In the genomic region with DNA sequence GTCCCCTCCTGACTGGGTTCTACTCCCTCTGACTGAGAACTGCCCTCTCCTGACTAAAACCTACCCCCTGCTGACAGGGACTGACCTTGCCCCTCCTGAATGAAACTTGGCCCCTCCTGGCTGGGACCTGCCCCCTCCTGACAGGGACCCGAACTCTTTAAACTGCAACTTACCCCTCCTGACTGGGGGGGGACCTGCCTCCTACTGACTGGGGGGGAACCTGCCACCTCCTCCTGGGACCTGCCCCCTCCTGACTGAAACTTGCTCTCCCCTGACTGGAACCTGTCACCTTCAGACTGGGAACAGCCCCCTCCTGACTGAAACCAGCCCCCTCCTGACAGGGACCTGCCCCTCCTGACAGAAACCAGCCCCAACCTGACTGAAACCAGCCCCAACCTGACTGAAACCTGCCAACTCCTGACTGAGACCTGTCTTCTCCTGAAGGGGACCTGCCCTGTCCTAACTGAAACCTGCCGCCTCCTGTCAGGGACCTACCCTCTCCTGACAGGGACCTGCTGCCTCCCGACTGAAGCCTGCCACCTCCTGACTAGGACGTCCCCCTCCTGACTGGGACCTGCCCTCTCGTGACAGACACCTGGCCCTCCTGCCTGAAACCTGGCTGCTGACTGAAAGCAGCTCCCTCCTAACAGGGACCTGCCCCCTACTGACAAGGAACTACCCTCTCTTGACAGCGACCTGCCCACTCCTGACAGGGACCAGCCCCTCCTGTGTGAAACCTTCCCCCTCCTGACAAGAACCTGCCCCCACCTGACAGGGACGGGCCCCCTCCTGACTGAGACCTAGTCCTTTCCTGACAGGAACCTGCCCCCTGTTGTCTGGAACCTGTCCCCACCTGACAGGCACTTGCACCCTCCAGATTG, we compare ENCODE assay signal across 15 cellular contexts.
DNase-seq lines count a peak whose midpoint lies in the region; ATAC-seq and TF ChIP-seq lines count a peak whose summit lies in the region.
"Had no signal": no experiment of that assay in that cellular context is flagged by ENCODE, and none has a peak within 500 bp of the region (broad histone marks: within the 10 kb centered on the region; RNA-seq: fewer than 3 reads in every experiment).

No MANE protein-coding gene starts in this region.

- no peak overlapping the region for H3K4me2 ChIP-seq in MM.1S (ENCODE audit: low read depth, low read length)
- H3K4me2 ChIP-seq: SK-N-SH had no signal

- H3F3A ChIP-seq in MM.1S (ENCODE audit: insufficient read depth, low read length): no peaks in the 10 kb centered on the region

- CTCF ChIA-PET in CD8-positive, alpha-beta memory T cell (lab: Charles Lee): no interaction called here

- H3K27me3 ChIP-seq in MM.1S (replicated peaks; ENCODE audit: insufficient read depth, low read length): no peaks in the 10 kb centered on the region
- no peaks in the 10 kb centered on the region for H3K27me3 ChIP-seq in foreskin keratinocyte
- H3K27me3 ChIP-seq in CD8-positive, alpha-beta memory T cell (ENCODE audit: insufficient read depth, low read length, poor library complexity, severe bottlenecking): no peaks in the 10 kb centered on the region
- peaks cover 0 to 18% (median 4%) of the 10 kb centered on the region in 3 donors for H3K27me3 ChIP-seq in psoas muscle (ENCODE audit: insufficient read depth in 3 of 3, low read length in 2 of 3)
- H3K27me3 ChIP-seq: body of pancreas had no signal

- no peaks in the 10 kb centered on the region for H3K4me1 Mint-ChIP-seq in CD8-positive, alpha-beta memory T cell

- H3K36me3 Mint-ChIP-seq in CD8-positive, alpha-beta memory T cell: no peaks in the 10 kb centered on the region

- no peaks in the 10 kb centered on the region for H3K9me2 ChIP-seq in MM.1S (replicated peaks; ENCODE audit: insufficient read depth, low read length)
- H3K9me2 ChIP-seq: SK-N-SH had no signal

- H3K27me3 Mint-ChIP-seq in CD8-positive, alpha-beta memory T cell: peaks cover 7 to 8% of the 10 kb centered on the region in 2 donors

- TF ChIP-seq CTCF in MM.1S (IDR thresholded peaks at IDR 0.05; ENCODE audit: low read length): no peak
- peak; percentile 25 for TF ChIP-seq CTCF in foreskin keratinocyte (conservative IDR thresholded peaks at IDR 0.05)
- no peak for TF ChIP-seq CTCF in psoas muscle (IDR thresholded peaks at IDR 0.05)

- H3K4me3 ChIP-seq in MM.1S (ENCODE audit: low read length) (no peak overlapping the region), psoas muscle (no peak overlapping the region)
- no peak overlapping the region for H3K4me3 ChIP-seq in CD8-positive, alpha-beta memory T cell (ENCODE audit: low read length)
- H3K4me3 ChIP-seq: body of pancreas had no signal

- H3K4me1 ChIP-seq in MM.1S (ENCODE audit: low read length) (no peaks in the 10 kb centered on the region), foreskin keratinocyte (peaks cover 13% of the 10 kb centered on the region), psoas muscle (no peaks in the 10 kb centered on the region)
- no peaks in the 10 kb centered on the region for H3K4me1 ChIP-seq in CD8-positive, alpha-beta memory T cell (ENCODE audit: insufficient read depth, low read length)
- H3K4me1 ChIP-seq: body of pancreas had no signal

- DNase-seq in MM.1S: peak; percentile 74
- no peak for DNase-seq in foreskin keratinocyte
- DNase-seq in sciatic nerve (ENCODE audit: low spot score): peak; percentile 52
- no peak for DNase-seq in NOMO-1 treated with DMSO at 0.1 percent for 48 hours (lab: John Stamatoyannopoulos, UW; ENCODE audit: unreplicated experiment)
- DNase-seq in CD8-positive, alpha-beta memory T cell: no peak
- DNase-seq in psoas muscle: no peak
- DNase-seq: activated T-cell treated with anti-CD3 and anti-CD28 coated beads, Interleukin-2, amount 50 U/mL, for 48 hours; body of pancreas; hippocampal formation; NCI-H1417; NCI-H774; SK-N-SH; substantia nigra had no signal

- H3K27ac Mint-ChIP-seq in CD8-positive, alpha-beta memory T cell: no peak overlapping the region
- H3K27ac Mint-ChIP-seq: CD4-positive, alpha-beta T cell had no signal

- no peak overlapping the region; the same call in 1 of the 2 replicates for H3K9ac ChIP-seq in MM.1S (ENCODE audit: low read length)
- H3K9ac ChIP-seq: SK-N-SH had no signal

- WGBS in psoas muscle, 3 donors: 78 to 88% (median 85%) methylated on average over 7 of the region's 7 CpGs

- no peaks in the 10 kb centered on the region for H3K79me2 ChIP-seq in MM.1S (ENCODE audit: low read length)

- H3K4me3 Mint-ChIP-seq in CD8-positive, alpha-beta memory T cell: no peak overlapping the region
- H3K4me3 Mint-ChIP-seq: CD4-positive, alpha-beta T cell had no signal

- no peak overlapping the region for H2AFZ ChIP-seq in MM.1S (ENCODE audit: low read length)

- no peaks in the 10 kb centered on the region for H3K9me3 ChIP-seq in MM.1S (replicated peaks; ENCODE audit: insufficient read depth, low read length)
- H3K9me3 ChIP-seq in CD8-positive, alpha-beta memory T cell (ENCODE audit: low read length): no peaks in the 10 kb centered on the region
- H3K9me3 ChIP-seq in psoas muscle: no peaks in the 10 kb centered on the region
- H3K9me3 ChIP-seq: body of pancreas, SK-N-SH had no signal

- peak; percentile 53 for ATAC-seq in GM21360 (IDR thresholded peaks at IDR 0.05; ENCODE audit: unreplicated experiment)
- ATAC-seq in foreskin keratinocyte: peak; percentile 63
- ATAC-seq in sciatic nerve: no peak
- ATAC-seq in psoas muscle: no peak
- ATAC-seq: body of pancreas had no signal

- H4K20me1 ChIP-seq in MM.1S (ENCODE audit: insufficient read depth, low read length): no peaks in the 10 kb centered on the region

- peaks cover 0 to 3% (median 0%) of the 10 kb centered on the region in 5 donors for H3K9me3 Mint-ChIP-seq in CD8-positive, alpha-beta memory T cell
- H3K9me3 Mint-ChIP-seq: CD4-positive, alpha-beta T cell had no signal

- H3K27ac ChIP-seq in MM.1S (ENCODE audit: low read length) (peak overlapping the region; percentile 80), foreskin keratinocyte (no peak overlapping the region), psoas muscle (no peak overlapping the region)
- H3K27ac ChIP-seq in CD8-positive, alpha-beta memory T cell (ENCODE audit: low read depth, low read length): no peak overlapping the region
- H3K27ac ChIP-seq: body of pancreas had no signal

- no peaks in the 10 kb centered on the region for H3K36me3 ChIP-seq in MM.1S (replicated peaks; ENCODE audit: insufficient read depth, low read length)
- H3K36me3 ChIP-seq in CD8-positive, alpha-beta memory T cell (ENCODE audit: insufficient read depth, low read length): no peaks in the 10 kb centered on the region
- H3K36me3 ChIP-seq in psoas muscle (ENCODE audit: insufficient read depth in 1 of 2, low read depth in 1 of 2): peaks cover 0 to 25% of the 10 kb centered on the region in 2 donors

- intact Hi-C loops in sciatic nerve (cut with DNase I) (loop anchor here (10.0 kb wide), 1 partner anchor 88 kb away; a partner anchor contains a TSS), psoas muscle (cut with DNase I) (no loop called here)

- POLR2A ChIA-PET in CD8-positive, alpha-beta memory T cell (lab: Charles Lee): no interaction called here

Comparison
In these comparisons a context has a peak if more than half of its experiments do, and no peak if none do; other contexts are left out.
1. ATAC-seq: peak in GM21360 (single experiment) and foreskin keratinocyte (single experiment); none in sciatic nerve (single experiment) and psoas muscle (0 of 4).
2. DNase-seq: peak in MM.1S (single experiment) and sciatic nerve (single experiment); none in foreskin keratinocyte (0 of 2), NOMO-1 treated with DMSO at 0.1 percent for 48 hours (single experiment), CD8-positive, alpha-beta memory T cell (0 of 5) and psoas muscle (0 of 2).